Comparison of ENCODE assay signal across 1 cellular context in the genomic region with DNA sequence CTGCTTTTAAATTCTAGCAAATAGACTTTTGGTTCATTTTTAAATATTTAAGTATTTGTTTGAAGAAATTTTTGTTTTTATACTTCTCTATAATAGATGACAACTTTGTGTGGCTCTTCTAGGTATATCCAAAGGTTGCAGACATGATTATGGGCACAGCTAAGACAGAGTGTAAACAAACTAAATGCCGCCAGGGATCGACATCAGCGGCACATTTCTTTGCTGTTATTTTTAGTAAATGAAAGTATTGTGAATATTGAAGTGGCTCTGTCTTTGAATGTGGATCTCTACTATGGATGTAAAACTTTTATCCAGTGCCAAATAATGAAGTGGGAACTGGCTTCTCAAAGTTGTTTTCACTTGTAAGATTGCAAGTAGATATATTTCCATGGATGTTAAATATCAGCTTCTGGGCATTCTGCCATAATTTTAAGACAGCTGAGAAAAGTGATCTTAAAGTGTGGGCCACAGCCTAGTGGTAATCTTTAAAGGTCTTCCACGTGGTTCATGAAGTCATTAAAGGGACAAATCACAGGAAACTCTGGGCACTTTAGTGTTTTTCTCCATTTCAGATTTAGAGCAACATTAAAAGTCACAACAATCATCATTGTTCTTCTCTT.
TF ChIP-seq lines count a peak whose summit lies in the region.

No MANE protein-coding gene starts in this region.

TF ChIP-seq in HepG2, 621 proteins besides CTCF, POLR2A, EP300 and RAD21 (continued from another document):
- TF ChIP-seq, protein P1, sequence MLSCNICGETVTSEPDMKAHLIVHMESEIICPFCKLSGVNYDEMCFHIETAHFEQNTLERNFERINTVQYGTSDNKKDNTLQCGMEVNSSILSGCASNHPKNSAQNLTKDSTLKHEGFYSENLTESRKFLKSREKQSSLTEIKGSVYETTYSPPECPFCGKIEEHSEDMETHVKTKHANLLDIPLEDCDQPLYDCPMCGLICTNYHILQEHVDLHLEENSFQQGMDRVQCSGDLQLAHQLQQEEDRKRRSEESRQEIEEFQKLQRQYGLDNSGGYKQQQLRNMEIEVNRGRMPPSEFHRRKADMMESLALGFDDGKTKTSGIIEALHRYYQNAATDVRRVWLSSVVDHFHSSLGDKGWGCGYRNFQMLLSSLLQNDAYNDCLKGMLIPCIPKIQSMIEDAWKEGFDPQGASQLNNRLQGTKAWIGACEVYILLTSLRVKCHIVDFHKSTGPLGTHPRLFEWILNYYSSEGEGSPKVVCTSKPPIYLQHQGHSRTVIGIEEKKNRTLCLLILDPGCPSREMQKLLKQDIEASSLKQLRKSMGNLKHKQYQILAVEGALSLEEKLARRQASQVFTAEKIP (CRISPR knock-in tag; IDR thresholded peaks at IDR 0.05; ENCODE audit: borderline replicate concordance), result no peak
